In the genomic region with DNA sequence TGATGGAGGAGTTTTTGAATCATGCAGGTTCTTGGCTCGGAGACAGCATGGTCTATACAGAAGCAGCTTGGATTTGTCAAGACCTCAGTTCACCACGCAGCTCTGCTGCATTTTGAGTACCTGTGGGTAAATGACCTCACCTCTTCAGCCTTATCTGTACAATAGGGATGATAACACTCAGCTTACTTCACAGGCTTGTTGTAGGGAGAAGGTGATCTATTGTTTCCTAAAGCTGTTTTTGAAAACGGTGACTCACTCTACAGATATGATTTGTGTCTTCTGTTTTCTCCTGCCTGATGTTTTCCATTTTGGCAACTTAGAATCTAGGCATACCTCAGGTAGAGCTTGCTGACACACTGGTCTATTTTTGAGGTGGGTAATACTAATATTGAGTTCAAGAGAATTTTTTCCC, we compare ENCODE assay signal across 11 cellular contexts.
DNase-seq lines count a peak whose midpoint lies in the region; ATAC-seq and TF ChIP-seq lines count a peak whose summit lies in the region.
"Had no signal": no experiment of that assay in that cellular context is flagged by ENCODE, and none has a peak within 500 bp of the region (broad histone marks: within the 10 kb centered on the region; RNA-seq: fewer than 3 reads in every experiment).

No MANE protein-coding gene starts in this region.

- ATAC-seq in activated T-cell treated with anti-CD3 and anti-CD28 coated beads, Interleukin-2, amount 50 U/mL, for 72 hours (replicated peaks in 1 of 2) = peak; percentile 97 to 98
- ATAC-seq in left lung = peak; percentile 57
- ATAC-seq in aorta (ENCODE audit: low FRiP score) = peak; percentile 12
- no peak for ATAC-seq in sciatic nerve
- ATAC-seq in HG03565 (IDR thresholded peaks at IDR 0.05; ENCODE audit: unreplicated experiment) = no peak

- H3K27me3 Mint-ChIP-seq in activated T-cell treated with anti-CD3 and anti-CD28 coated beads, Interleukin-2, amount 50 U/mL, for 72 hours (ENCODE audit: low read depth) = peaks cover 27% of the 10 kb centered on the region

- no peaks in the 10 kb centered on the region for H3K36me3 ChIP-seq in left lung
- H3K36me3 ChIP-seq in aorta (ENCODE audit: control insufficient read depth in 1 of 2, insufficient read depth in 2 of 2, low read length in 1 of 2) = no peaks in the 10 kb centered on the region
- H3K36me3 ChIP-seq: cardiac muscle cell had no signal

- H3K4me1 ChIP-seq in left lung (peaks cover 5 to 63% of the 10 kb centered on the region in 2 donors), aorta (ENCODE audit: control insufficient read depth in 1 of 2, insufficient read depth in 2 of 2, low read length in 2 of 2) (peaks cover 6 to 8% of the 10 kb centered on the region in 2 donors)

- peaks cover 43% of the 10 kb centered on the region for H3K4me1 Mint-ChIP-seq in activated T-cell treated with anti-CD3 and anti-CD28 coated beads, Interleukin-2, amount 50 U/mL, for 72 hours (ENCODE audit: low read depth)

- H3K9me3 ChIP-seq in left lung (no peaks in the 10 kb centered on the region), aorta (ENCODE audit: control insufficient read depth, low read length) (no peaks in the 10 kb centered on the region)

- TF ChIP-seq CTCF in left lung (IDR thresholded peaks at IDR 0.05) = no peak

- H3K4me3 Mint-ChIP-seq in activated T-cell treated with anti-CD3 and anti-CD28 coated beads, Interleukin-2, amount 50 U/mL, for 72 hours = peak overlapping the region; percentile 37 to 44
- H3K4me3 Mint-ChIP-seq: neural crest cell had no signal

- H3K4me3 ChIP-seq in left lung = no peak overlapping the region
- H3K4me3 ChIP-seq in aorta (ENCODE audit: low read length in 2 of 2) = no peak overlapping the region
- H3K4me3 ChIP-seq: cardiac muscle cell had no signal

- H3K27me3 ChIP-seq in left lung = no peaks in the 10 kb centered on the region
- no peaks in the 10 kb centered on the region for H3K27me3 ChIP-seq in aorta (ENCODE audit: control insufficient read depth in 1 of 2, insufficient read depth in 2 of 2, low read length in 1 of 2)
- H3K27me3 ChIP-seq: cardiac muscle cell had no signal

- DNase-seq in stimulated activated CD4-positive, alpha-beta T cell treated with anti-CD3 and anti-CD28 coated beads, Interleukin-15, amount 100 ng/mL, for 24 hours = peak; percentile 45
- DNase-seq in stimulated activated CD4-positive, alpha-beta T cell treated with anti-CD3 and anti-CD28 coated beads, Interleukin-2, amount 100 ng/mL, for 48 hours = no peak
- DNase-seq in activated T-cell treated with anti-CD3 and anti-CD28 coated beads, Interleukin-2, amount 50 U/mL, for 72 hours = peak; percentile 57 to 73
- no peak for DNase-seq in left lung
- no peak for DNase-seq in aorta
- DNase-seq in sciatic nerve (ENCODE audit: low spot score) = no peak
- DNase-seq in T-helper 9 cell = no peak

- WGBS in aorta, 2 donors = 60 to 69% methylated on average over 3 of the region's 3 CpGs

- H3K9me3 Mint-ChIP-seq in activated T-cell treated with anti-CD3 and anti-CD28 coated beads, Interleukin-2, amount 50 U/mL, for 72 hours = no peaks in the 10 kb centered on the region
- H3K9me3 Mint-ChIP-seq: neural crest cell had no signal

- peak overlapping the region; percentile 76 for H3K27ac Mint-ChIP-seq in activated T-cell treated with anti-CD3 and anti-CD28 coated beads, Interleukin-2, amount 50 U/mL, for 72 hours

- H3K27ac ChIP-seq in left lung (no peak overlapping the region), aorta (ENCODE audit: low read depth in 1 of 2, low read length in 2 of 2) (no peak overlapping the region)
- H3K27ac ChIP-seq: cardiac muscle cell, VCaP had no signal

- H3K36me3 Mint-ChIP-seq in activated T-cell treated with anti-CD3 and anti-CD28 coated beads, Interleukin-2, amount 50 U/mL, for 72 hours (ENCODE audit: insufficient read depth in 2 of 2) = no peaks in the 10 kb centered on the region

- intact Hi-C loops in left lung (cut with DNase I) = no loop called here
- intact Hi-C loops in aorta (cut with DNase I) = no loop called here
- intact Hi-C loops in sciatic nerve (cut with DNase I) = no loop called here

Comparison
In these comparisons a context has a peak if more than half of its experiments do, and no peak if none do; other contexts are left out.
1. DNase-seq: peak in stimulated activated CD4-positive, alpha-beta T cell treated with anti-CD3 and anti-CD28 coated beads, Interleukin-15, amount 100 ng/mL, for 24 hours (single experiment) and activated T-cell treated with anti-CD3 and anti-CD28 coated beads, Interleukin-2, amount 50 U/mL, for 72 hours (2 of 2); none in stimulated activated CD4-positive, alpha-beta T cell treated with anti-CD3 and anti-CD28 coated beads, Interleukin-2, amount 100 ng/mL, for 48 hours (0 of 2), left lung (0 of 2), aorta (0 of 2), sciatic nerve (single experiment) and T-helper 9 cell (single experiment).
2. ATAC-seq: peak in activated T-cell treated with anti-CD3 and anti-CD28 coated beads, Interleukin-2, amount 50 U/mL, for 72 hours (2 of 2), left lung (single experiment) and aorta (single experiment); none in sciatic nerve (single experiment) and HG03565 (single experiment).